Comparison of ENCODE assay signal across 8 cellular contexts in the genomic region with DNA sequence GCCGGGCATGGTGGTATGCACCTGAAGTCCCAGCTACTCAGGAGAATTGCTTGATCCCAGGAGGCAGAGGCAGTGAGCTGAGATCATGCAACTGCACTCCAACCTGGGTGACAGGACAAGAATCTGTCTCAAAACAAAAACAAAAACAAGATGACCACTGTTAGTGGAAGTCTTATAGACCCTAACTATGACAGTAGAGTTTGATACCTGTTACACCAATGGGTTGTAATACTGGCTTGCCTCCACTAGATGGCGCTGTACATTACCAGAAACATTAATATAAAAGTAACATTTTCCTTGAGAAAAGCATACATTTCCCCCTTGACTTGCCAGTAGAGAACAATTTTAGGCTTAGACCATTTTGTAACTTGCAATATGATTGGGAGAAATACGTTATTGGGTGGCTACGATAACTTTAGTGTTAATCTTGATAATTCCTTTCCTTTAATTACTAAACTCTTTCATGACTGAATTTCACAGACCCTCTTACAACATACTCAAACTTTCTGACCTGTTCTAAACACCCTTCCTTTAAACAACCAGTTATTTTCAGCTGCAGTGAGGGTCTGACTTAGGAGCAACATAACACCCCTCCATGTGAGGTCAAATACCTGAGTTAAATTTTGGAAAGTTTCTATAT. TPM values are rescaled to one million over a fixed set of nuclear protein-coding genes. Genes with fewer than 3 reads are reported as not detected.
DNase-seq lines count a peak whose midpoint lies in the region; TF ChIP-seq lines count a peak whose summit lies in the region.

No MANE protein-coding gene starts in this region.

- H3K4me3 ChIP-seq in AG04449 (ENCODE audit: low read depth, low read length) (no peak overlapping the region), smooth muscle cell (no peak overlapping the region)

- H3K4me1 ChIP-seq in smooth muscle cell (ENCODE audit: low read depth) = no peaks in the 10 kb centered on the region

- H3K79me2 ChIP-seq in smooth muscle cell (ENCODE audit: low read depth) = no peaks in the 10 kb centered on the region

- no peak overlapping the region for H3K4me2 ChIP-seq in smooth muscle cell

- no peak overlapping the region for H2AFZ ChIP-seq in smooth muscle cell (ENCODE audit: low read depth)

- H4K20me1 ChIP-seq in smooth muscle cell (ENCODE audit: low read depth) = no peaks in the 10 kb centered on the region

- WGBS in smooth muscle cell (ENCODE audit: low lambda C conversion rate) = 61% methylated on average over 4 of the region's 4 CpGs

- H3K27me3 ChIP-seq in smooth muscle cell (ENCODE audit: low read depth) = no peaks in the 10 kb centered on the region

- H3K27ac ChIP-seq in smooth muscle cell (ENCODE audit: low read depth) = no peak overlapping the region

- CTCF ChIA-PET in AG04449 (lab: Yijun Ruan, JAX) = interaction anchor here (0.7 to 2.2 kb wide), 8 partner anchors 10 to 236 kb away, joined by 3 to 7 read pairs (median 4); no protein-coding TSS in a partner anchor

- POLR2A ChIA-PET in AG04449 (lab: Yijun Ruan, JAX) = no interaction called here

- no peaks in the 10 kb centered on the region for H3K36me3 ChIP-seq in smooth muscle cell (ENCODE audit: low read depth)

- TF ChIP-seq CTCF in AG04449 (IDR thresholded peaks at IDR 0.05; ENCODE audit: insufficient read depth, low read length, missing control alignments) (peak; percentile 57), GM12873 (IDR thresholded peaks at IDR 0.05; ENCODE audit: insufficient read depth, low read depth, low read length, missing control alignments) (peak; percentile 77), smooth muscle cell (IDR thresholded peaks at IDR 0.05; ENCODE audit: borderline replicate concordance, insufficient read depth, poor library complexity, severe bottlenecking) (peak; percentile 89)

- no peaks in the 10 kb centered on the region for H3F3A ChIP-seq in smooth muscle cell (ENCODE audit: low read depth)

- no peak overlapping the region for H3K9ac ChIP-seq in smooth muscle cell (ENCODE audit: low read depth)

- no peak for DNase-seq in AG04449 (ENCODE audit: low read depth, low spot score)
- DNase-seq in NCI-H460 (ENCODE audit: extremely low read depth, low read depth) = peak; percentile 9
- peak; percentile 7 to 10 for DNase-seq in activated CD8-positive, alpha-beta memory T cell treated with anti-CD3 and anti-CD28 coated beads for 4 hours (ENCODE audit: low read depth in 2 of 2)
- peak; percentile 24 for DNase-seq in foreskin melanocyte
- DNase-seq in smooth muscle cell (lab: John Stamatoyannopoulos, UW; ENCODE audit: unreplicated experiment) = no peak
- DNase-seq in DMS79 (lab: John Stamatoyannopoulos, UW) = no peak
- DNase-seq in HuH-7.5 (ENCODE audit: low spot score) = no peak

- H3K9me3 ChIP-seq in smooth muscle cell (replicated peaks; ENCODE audit: low read depth) = no peaks in the 10 kb centered on the region

RNA-seq across cellular contexts. Expression of gene SLC25A52, which starts 19.5 kb away (rescaled TPM):
- total RNA-seq in NCI-H460 (2014; rRNA removed; shearing (Covaris generic)) = not detected in 2 replicates
- polyA plus RNA-seq in NCI-H460 (2014; cell fraction: nucleus; rRNA removed) = not detected in 2 replicates
- total RNA-seq in smooth muscle cell = not detected in 2 replicates
- not detected in 2 replicates for polyA plus RNA-seq in smooth muscle cell

RNA-seq across cellular contexts. Expression of gene B4GALT6, which starts 56.8 kb away (rescaled TPM):
- total RNA-seq in NCI-H460 (2014; rRNA removed; shearing (Covaris generic)) = 17.4 and 21.4 TPM in 2 replicates
- polyA plus RNA-seq in NCI-H460 (2014; cell fraction: nucleus; rRNA removed) = 10.1 and 17.8 TPM in 2 replicates
- total RNA-seq in smooth muscle cell = 14.4 and 15.1 TPM in 2 replicates
- 1.7 and 4.0 TPM in 2 replicates for polyA plus RNA-seq in smooth muscle cell

Comparison
In these comparisons a context has a peak if more than half of its experiments do, and no peak if none do; other contexts are left out.
1. DNase-seq: peak in NCI-H460 (single experiment), activated CD8-positive, alpha-beta memory T cell treated with anti-CD3 and anti-CD28 coated beads for 4 hours (2 of 2) and foreskin melanocyte (single experiment); none in AG04449 (single experiment), smooth muscle cell (single experiment), DMS79 (single experiment) and HuH-7.5 (single experiment).
2. Peak in every context shown above with its lines, with median percentiles within 50 percentile points of each other: CTCF ChIP-seq.